18 cellular contexts compared by ENCODE assay signal in genomic region chr12:66549050-66549389, GRCh38.
A peak's percentile ranks its signal among the peaks of the same experiment; 100 is the strongest.
DNase-seq lines count a peak whose midpoint lies in the region; ATAC-seq and TF ChIP-seq lines count a peak whose summit lies in the region.
"Had no signal": no experiment of that assay in that cellular context is flagged by ENCODE, and none has a peak within 500 bp of the region (broad histone marks: within the 10 kb centered on the region; RNA-seq: fewer than 3 reads in every experiment).

No MANE protein-coding gene starts in this region.

- TF ChIP-seq CTCF in VCaP (conservative IDR thresholded peaks at IDR 0.05): peak; percentile 36
- no peak for TF ChIP-seq CTCF in psoas muscle (IDR thresholded peaks at IDR 0.05)

- peak overlapping the region; percentile 3 for H2AFZ ChIP-seq in ACC112 (ENCODE audit: low read length, unreplicated experiment)

- H3K9me3 ChIP-seq in psoas muscle: no peaks in the 10 kb centered on the region
- H3K9me3 ChIP-seq: BLaER1 had no signal

- intact Hi-C loops in psoas muscle (cut with DNase I): no loop called here

- WGBS in psoas muscle, 3 donors: 42 to 60% (median 51%) methylated on average over 2 of the region's 2 CpGs

- H3K36me3 ChIP-seq in ACC112 (ENCODE audit: insufficient read depth, low read length) (no peaks in the 10 kb centered on the region), psoas muscle (ENCODE audit: insufficient read depth in 1 of 2, low read depth in 1 of 2) (no peaks in the 10 kb centered on the region)
- H3K36me3 ChIP-seq: BLaER1 had no signal

- no peaks in the 10 kb centered on the region for H3K27me3 ChIP-seq in ACC112 (ENCODE audit: insufficient read depth, low read length)
- no peaks in the 10 kb centered on the region for H3K27me3 ChIP-seq in psoas muscle (ENCODE audit: insufficient read depth in 3 of 3, low read length in 2 of 3)
- H3K27me3 ChIP-seq: BLaER1 had no signal

- no peaks in the 10 kb centered on the region for H3K79me2 ChIP-seq in ACC112 (ENCODE audit: control insufficient read depth, insufficient read depth, low read length, unreplicated experiment)

- DNase-seq in amygdala (lab: John Stamatoyannopoulos, UW) (no peak), AG20443 (ENCODE audit: low spot score) (no peak), psoas muscle (no peak)
- DNase-seq: Calu3; CD8-positive, alpha-beta T cell; EL; NCI-H1105 treated with DMSO at 0.1 percent for 48 hours; NCI-H1694; NCI-H2081 treated with DMSO at 0.1 percent for 48 hours; NK-92 treated with Interleukin-12 subunit alpha and Interleukin-12 subunit beta, amount 100 ng/mL, for 24 hours; SIG-M5 had no signal

- H3K4me1 ChIP-seq in ACC112 (ENCODE audit: control insufficient read depth, insufficient read depth, low read length, unreplicated experiment) (no peaks in the 10 kb centered on the region), psoas muscle (no peaks in the 10 kb centered on the region)

- H3K4me3 ChIP-seq in ACC112 (ENCODE audit: low read depth, low read length): no peak overlapping the region
- H3K4me3 ChIP-seq in psoas muscle: no peak overlapping the region
- H3K4me3 ChIP-seq: BLaER1, K562 had no signal

- peak; percentile 5 for ATAC-seq in GM18502 (IDR thresholded peaks at IDR 0.05; ENCODE audit: poor library complexity, unreplicated experiment)
- peak; percentile 9 for ATAC-seq in HG03521 (IDR thresholded peaks at IDR 0.05; ENCODE audit: unreplicated experiment)
- ATAC-seq in HG03439 (IDR thresholded peaks at IDR 0.05; ENCODE audit: unreplicated experiment): no peak
- ATAC-seq in psoas muscle: no peak
- ATAC-seq: CD8-positive, alpha-beta T cell had no signal

- H3K27ac ChIP-seq in ACC112 (ENCODE audit: low read depth, low read length): no peak overlapping the region
- no peak overlapping the region for H3K27ac ChIP-seq in VCaP
- no peak overlapping the region for H3K27ac ChIP-seq in psoas muscle
- H3K27ac ChIP-seq: BLaER1 had no signal

Comparison
In these comparisons a context has a peak if more than half of its experiments do, and no peak if none do; other contexts are left out.
1. ATAC-seq: peak in GM18502 (single experiment) and HG03521 (single experiment); none in HG03439 (single experiment) and psoas muscle (0 of 4).